13 cellular contexts compared by ENCODE assay signal in the genomic region with DNA sequence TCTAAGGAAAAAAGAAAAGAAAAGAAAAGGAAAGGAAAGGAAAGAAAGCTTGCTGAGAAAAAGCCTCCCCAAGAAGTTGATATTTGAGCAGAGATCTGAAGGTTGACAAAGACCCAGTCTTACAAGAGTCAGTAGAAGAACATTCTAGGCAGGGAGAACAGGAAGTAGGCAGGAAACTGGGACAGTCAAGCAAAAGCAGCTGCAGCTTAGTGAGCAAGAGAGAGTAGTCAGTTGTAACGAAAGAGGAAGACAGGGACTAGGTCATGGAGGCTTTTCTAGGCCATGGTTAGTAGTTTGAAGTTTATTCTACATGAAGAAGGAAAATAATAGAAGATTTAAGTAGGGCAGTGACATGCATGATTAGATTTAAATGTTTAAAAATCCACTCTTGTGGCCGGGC. TPM values are rescaled to one million over a fixed set of nuclear protein-coding genes. Genes with fewer than 3 reads are reported as not detected.
DNase-seq lines count a peak whose midpoint lies in the region; ATAC-seq lines count a peak whose summit lies in the region.
"Had no signal": no experiment of that assay in that cellular context is flagged by ENCODE, and none has a peak within 500 bp of the region (broad histone marks: within the 10 kb centered on the region; RNA-seq: fewer than 3 reads in every experiment).

No MANE protein-coding gene starts in this region.

- peak overlapping the region; percentile 44 to 82 (median 79) for H3K27ac Mint-ChIP-seq in CD4-positive, CD25-positive, alpha-beta regulatory T cell
- peak overlapping the region; percentile 85 for H3K27ac Mint-ChIP-seq in T-helper 2 cell treated with Interferon-gamma antibody and Interleukin-4, amounts not matched to agents 5 μg/mL and 100 μg/mL, for 36 hours

- peaks cover 15 to 81% (median 38%) of the 10 kb centered on the region in 4 donors for H3K4me1 Mint-ChIP-seq in CD4-positive, CD25-positive, alpha-beta regulatory T cell
- peaks cover 37% of the 10 kb centered on the region for H3K4me1 Mint-ChIP-seq in T-helper 2 cell treated with Interferon-gamma antibody and Interleukin-4, amounts not matched to agents 5 μg/mL and 100 μg/mL, for 36 hours (ENCODE audit: low read depth)

- no peaks in the 10 kb centered on the region for H3K27me3 Mint-ChIP-seq in CD4-positive, CD25-positive, alpha-beta regulatory T cell
- H3K27me3 Mint-ChIP-seq in T-helper 2 cell treated with Interferon-gamma antibody and Interleukin-4, amounts not matched to agents 5 μg/mL and 100 μg/mL, for 36 hours (ENCODE audit: low read depth), result no peaks in the 10 kb centered on the region

- no peaks in the 10 kb centered on the region for H3K36me3 Mint-ChIP-seq in CD4-positive, CD25-positive, alpha-beta regulatory T cell
- peaks cover 2% of the 10 kb centered on the region for H3K36me3 Mint-ChIP-seq in T-helper 2 cell treated with Interferon-gamma antibody and Interleukin-4, amounts not matched to agents 5 μg/mL and 100 μg/mL, for 36 hours (ENCODE audit: low read depth)

- H3K9me3 ChIP-seq in CD4-positive, CD25-positive, alpha-beta regulatory T cell (ENCODE audit: control insufficient read depth in 2 of 2, low read length in 2 of 2), result no peaks in the 10 kb centered on the region
- H3K9me3 ChIP-seq: gastrocnemius medialis, pancreas had no signal

- peak overlapping the region; percentile 65 for H3K27ac ChIP-seq in CD4-positive, CD25-positive, alpha-beta regulatory T cell (ENCODE audit: insufficient read depth, low read length, poor library complexity, severe bottlenecking)
- H3K27ac ChIP-seq: pancreas had no signal

- peak in 1 of 3 donors; percentile 62 for DNase-seq in CD4-positive, CD25-positive, alpha-beta regulatory T cell
- peak; percentile 80 for DNase-seq in KBM-7
- no peak for DNase-seq in T-helper 2 cell treated with Interferon-gamma antibody and Interleukin-4, amounts not matched to agents 5 μg/mL and 100 μg/mL, for 36 hours (ENCODE audit: low spot score)
- DNase-seq in germinal center (ENCODE audit: low spot score), result peak; percentile 59
- no peak for DNase-seq in HCEC 1CT
- no peak for DNase-seq in glomerular visceral epithelial cell (ENCODE audit: extremely low spot score)
- DNase-seq: gastrocnemius medialis; GOT3; NCI-H2171; pancreas; stimulated activated CD4-positive, alpha-beta T cell treated with anti-CD3 and anti-CD28 coated beads, Interleukin-1b, Interleukin-23, amount 100 ng/mL, for 48 hours had no signal

- H3K4me3 Mint-ChIP-seq in CD4-positive, CD25-positive, alpha-beta regulatory T cell, result peak overlapping the region in 3 of 4 donors; percentile 77 to 81 (median 77)
- peak overlapping the region; percentile 31 for H3K4me3 Mint-ChIP-seq in T-helper 2 cell treated with Interferon-gamma antibody and Interleukin-4, amounts not matched to agents 5 μg/mL and 100 μg/mL, for 36 hours

- ATAC-seq in CD4-positive, CD25-positive, alpha-beta regulatory T cell (ENCODE audit: low read depth in 2 of 2), result peak in 1 of 2 donors; percentile 20
- ATAC-seq in HG03460 (IDR thresholded peaks at IDR 0.05; ENCODE audit: unreplicated experiment) (no peak), HG02884 (IDR thresholded peaks at IDR 0.05; ENCODE audit: unreplicated experiment) (no peak)
- ATAC-seq: gastrocnemius medialis had no signal

- peak overlapping the region; percentile 12 for H3K4me3 ChIP-seq in CD4-positive, CD25-positive, alpha-beta regulatory T cell (ENCODE audit: low read depth, low read length)
- H3K4me3 ChIP-seq: gastrocnemius medialis, pancreas had no signal

- H3K9me3 Mint-ChIP-seq in CD4-positive, CD25-positive, alpha-beta regulatory T cell, result peaks cover 0 to 5% (median 0%) of the 10 kb centered on the region in 7 donors
- H3K9me3 Mint-ChIP-seq in T-helper 2 cell treated with Interferon-gamma antibody and Interleukin-4, amounts not matched to agents 5 μg/mL and 100 μg/mL, for 36 hours, result no peaks in the 10 kb centered on the region

- H3K36me3 ChIP-seq in CD4-positive, CD25-positive, alpha-beta regulatory T cell (ENCODE audit: control insufficient read depth, insufficient read depth, low read length), result no peaks in the 10 kb centered on the region
- H3K36me3 ChIP-seq: gastrocnemius medialis, pancreas had no signal

- in situ Hi-C loops in KBM-7 (cut with MboI; ENCODE audit: low pct_unique_long_range_greater_than_20kb, low sequenced_read_pairs), result no loop called here

- no peaks in the 10 kb centered on the region for H3K27me3 ChIP-seq in CD4-positive, CD25-positive, alpha-beta regulatory T cell (ENCODE audit: control insufficient read depth, insufficient read depth, low read length)
- H3K27me3 ChIP-seq: gastrocnemius medialis, pancreas had no signal

- H3K4me1 ChIP-seq in CD4-positive, CD25-positive, alpha-beta regulatory T cell (ENCODE audit: control insufficient read depth, insufficient read depth, low read length, poor library complexity, severe bottlenecking), result peaks cover 44% of the 10 kb centered on the region
- H3K4me1 ChIP-seq: pancreas had no signal

RNA-seq across cellular contexts. Expression of a gene that starts 31.8 kb away (rescaled TPM):
- 48.2 TPM for total RNA-seq in CD4-positive, CD25-positive, alpha-beta regulatory T cell
- polyA plus RNA-seq in CD4-positive, CD25-positive, alpha-beta regulatory T cell, result 10 to 100 TPM; 17.8 to 21.8 (median 19.3) TPM

RNA-seq across cellular contexts. Expression of a gene that starts 48.1 kb away (rescaled TPM):
- total RNA-seq in CD4-positive, CD25-positive, alpha-beta regulatory T cell, result 144 TPM
- 10 to 100 TPM; 37.0 to 72.4 (median 62.9) TPM for polyA plus RNA-seq in CD4-positive, CD25-positive, alpha-beta regulatory T cell

Comparison
In these comparisons a context has a peak if more than half of its experiments do, and no peak if none do; other contexts are left out.
1. DNase-seq: peak in KBM-7 (single experiment) and germinal center (single experiment); none in T-helper 2 cell treated with Interferon-gamma antibody and Interleukin-4, amounts not matched to agents 5 μg/mL and 100 μg/mL, for 36 hours (single experiment), HCEC 1CT (single experiment) and glomerular visceral epithelial cell (single experiment).